In the genomic region with DNA sequence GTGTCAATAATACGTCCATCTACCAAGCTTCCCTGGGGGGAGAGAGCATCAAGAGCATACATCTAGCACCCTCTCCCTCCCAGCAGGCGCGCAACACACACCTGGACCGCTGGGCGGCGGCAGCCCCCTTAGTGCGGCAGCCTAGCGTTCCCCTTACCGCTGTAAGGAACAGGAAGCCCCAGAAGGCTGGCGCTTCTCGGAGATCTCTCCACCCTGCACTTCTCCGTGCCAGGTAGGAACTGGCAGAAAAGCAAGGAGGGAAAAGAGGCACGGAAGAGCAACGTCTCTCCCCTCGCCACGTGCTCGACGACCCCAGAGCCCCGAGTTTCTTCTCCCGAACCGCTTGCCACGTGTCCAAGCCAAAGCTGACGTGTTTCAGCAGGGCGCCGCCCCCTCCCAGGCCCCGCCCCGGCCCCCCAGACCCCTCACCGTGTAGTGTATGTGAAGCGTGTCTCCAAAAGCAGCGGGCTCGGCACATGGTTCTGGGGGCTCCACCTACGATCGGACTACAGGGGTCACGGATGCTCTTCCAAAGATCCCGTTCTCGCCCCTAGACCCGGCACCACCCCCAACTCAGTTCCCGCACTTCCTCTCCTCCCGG, we compare ENCODE assay signal across 8 cellular contexts. TPM values are rescaled to one million over a fixed set of nuclear protein-coding genes. Genes with fewer than 3 reads are reported as not detected.
DNase-seq lines count a peak whose midpoint lies in the region; ATAC-seq and TF ChIP-seq lines count a peak whose summit lies in the region.

No MANE protein-coding gene starts in this region.

- no peak overlapping the region for H3K4me3 ChIP-seq in endodermal cell (ENCODE audit: low read length)

- H3K4me1 ChIP-seq in endodermal cell (ENCODE audit: control insufficient read depth, insufficient read depth, low read length) = no peaks in the 10 kb centered on the region

- peaks cover 75% of the 10 kb centered on the region for H3K36me3 ChIP-seq in endodermal cell (ENCODE audit: control insufficient read depth, insufficient read depth, low read length)

- WGBS in endodermal cell (ENCODE audit: insufficient coverage in 1 of 2, insufficient read length in 1 of 2), 2 experiments = 70 to 79% methylated on average over 29 to 39 of the region's 39 CpGs

- peak; percentile 78 for TF ChIP-seq CTCF in endodermal cell (conservative IDR thresholded peaks at IDR 0.05)

- H3K4me1 Mint-ChIP-seq in endodermal cell = peaks cover 10% of the 10 kb centered on the region
- H3K4me1 Mint-ChIP-seq in naive thymus-derived CD8-positive, alpha-beta T cell = peaks cover 22 to 52% (median 52%) of the 10 kb centered on the region in 4 donors
- peaks cover 60% of the 10 kb centered on the region for H3K4me1 Mint-ChIP-seq in stimulated activated naive CD8-positive, alpha-beta T cell treated with anti-CD3 and anti-CD28 coated beads, Interleukin-15, Interleukin-2, amounts not matched to agents 100 ng/mL and 50 ng/mL, for 24 hours (ENCODE audit: low read depth)

- POLR2A ChIA-PET in naive thymus-derived CD8-positive, alpha-beta T cell (lab: Charles Lee) = interaction anchor here (0.8 to 4.0 kb wide), 16 partner anchors 9 to 206 kb away, joined by 3 to 34 read pairs (median 8); partner anchors contain the start of genes ARF3, DDN, DDX23 and RND1

- no peaks in the 10 kb centered on the region for H3K27me3 Mint-ChIP-seq in endodermal cell (ENCODE audit: insufficient read depth)
- H3K27me3 Mint-ChIP-seq in naive thymus-derived CD8-positive, alpha-beta T cell = no peaks in the 10 kb centered on the region
- no peaks in the 10 kb centered on the region for H3K27me3 Mint-ChIP-seq in stimulated activated naive CD8-positive, alpha-beta T cell treated with anti-CD3 and anti-CD28 coated beads, Interleukin-15, Interleukin-2, amounts not matched to agents 100 ng/mL and 50 ng/mL, for 24 hours

- no peaks in the 10 kb centered on the region for H3K27me3 ChIP-seq in endodermal cell (ENCODE audit: control insufficient read depth, insufficient read depth, low read length, poor library complexity, severe bottlenecking)

- ATAC-seq in GM21717 (IDR thresholded peaks at IDR 0.05; ENCODE audit: unreplicated experiment) = peak; percentile 72
- ATAC-seq in naive thymus-derived CD8-positive, alpha-beta T cell = peak; percentile 78 to 79

- no peaks in the 10 kb centered on the region for H3K9me3 Mint-ChIP-seq in endodermal cell
- H3K9me3 Mint-ChIP-seq in naive thymus-derived CD8-positive, alpha-beta T cell = no peaks in the 10 kb centered on the region
- no peaks in the 10 kb centered on the region for H3K9me3 Mint-ChIP-seq in stimulated activated naive CD8-positive, alpha-beta T cell treated with anti-CD3 and anti-CD28 coated beads, Interleukin-15, Interleukin-2, amounts not matched to agents 100 ng/mL and 50 ng/mL, for 24 hours

- peak overlapping the region; percentile 93 for H3K27ac Mint-ChIP-seq in endodermal cell
- H3K27ac Mint-ChIP-seq in naive thymus-derived CD8-positive, alpha-beta T cell = peak overlapping the region; percentile 94 to 99 (median 98)
- peak overlapping the region; percentile 97 for H3K27ac Mint-ChIP-seq in stimulated activated naive CD8-positive, alpha-beta T cell treated with anti-CD3 and anti-CD28 coated beads, Interleukin-15, Interleukin-2, amounts not matched to agents 100 ng/mL and 50 ng/mL, for 24 hours

- no peaks in the 10 kb centered on the region for H3K9me3 ChIP-seq in endodermal cell (ENCODE audit: control insufficient read depth, low read length)

- no peak overlapping the region for H3K27ac ChIP-seq in endodermal cell (ENCODE audit: low read depth, low read length)

- no peak overlapping the region for H3K9ac ChIP-seq in endodermal cell (ENCODE audit: extremely low read depth, low read length, poor library complexity, severe bottlenecking)

- H3K36me3 Mint-ChIP-seq in endodermal cell (ENCODE audit: low read depth) = peaks cover 37% of the 10 kb centered on the region
- peaks cover 7 to 31% (median 9%) of the 10 kb centered on the region in 3 donors for H3K36me3 Mint-ChIP-seq in naive thymus-derived CD8-positive, alpha-beta T cell
- peaks cover 46% of the 10 kb centered on the region for H3K36me3 Mint-ChIP-seq in stimulated activated naive CD8-positive, alpha-beta T cell treated with anti-CD3 and anti-CD28 coated beads, Interleukin-15, Interleukin-2, amounts not matched to agents 100 ng/mL and 50 ng/mL, for 24 hours (ENCODE audit: low read depth)

- H3K4me3 Mint-ChIP-seq in endodermal cell = peak overlapping the region; percentile 71
- peak overlapping the region; percentile 88 to 99 (median 96) for H3K4me3 Mint-ChIP-seq in naive thymus-derived CD8-positive, alpha-beta T cell
- peak overlapping the region; percentile 91 for H3K4me3 Mint-ChIP-seq in stimulated activated naive CD8-positive, alpha-beta T cell treated with anti-CD3 and anti-CD28 coated beads, Interleukin-15, Interleukin-2, amounts not matched to agents 100 ng/mL and 50 ng/mL, for 24 hours

- DNase-seq in ELR (ENCODE audit: low read depth) (peak; percentile 65), Kasumi-1 (lab: John Stamatoyannopoulos, UW) (peak; percentile 60 to 64), endodermal cell (peak; percentile 90), cerebellar cortex (ENCODE audit: low spot score) (no peak)
- peak; percentile 69 to 74 for DNase-seq in activated CD4-positive, alpha-beta T cell treated with anti-CD3 and anti-CD28 coated beads, Interleukin-2, amount 50 U/mL, for 48 hours
- peak; percentile 72 to 88 (median 80) for DNase-seq in naive thymus-derived CD8-positive, alpha-beta T cell

RNA-seq across cellular contexts. Expression of gene FKBP11, which starts 0.6 kb away (rescaled TPM):
- total RNA-seq in endodermal cell = 10 to 100 TPM; 30.1 to 30.7 TPM
- 17.4 TPM for polyA plus RNA-seq in endodermal cell (2013, experiment 1 of 2)
- polyA plus RNA-seq in endodermal cell (2013, experiment 2 of 2) = 17.0 TPM
- 10 to 100 TPM; 49.2 to 49.3 TPM for total RNA-seq in naive thymus-derived CD8-positive, alpha-beta T cell
- polyA plus RNA-seq in naive thymus-derived CD8-positive, alpha-beta T cell = 100 to 1,000 TPM; 127 to 151 (median 131) TPM

RNA-seq across cellular contexts. Expression of gene ARF3, which starts 32.6 kb away (rescaled TPM):
- 100 to 1,000 TPM; 237 to 288 TPM for total RNA-seq in endodermal cell
- 112 TPM for polyA plus RNA-seq in endodermal cell (2013, experiment 1 of 2)
- polyA plus RNA-seq in endodermal cell (2013, experiment 2 of 2) = 102 TPM
- total RNA-seq in naive thymus-derived CD8-positive, alpha-beta T cell = 10 to 100 TPM; 55.3 to 57.3 TPM
- polyA plus RNA-seq in naive thymus-derived CD8-positive, alpha-beta T cell = 10 to 100 TPM; 19.5 to 24.4 (median 21.8) TPM

RNA-seq across cellular contexts. Expression of gene WNT10B, which starts 46.8 kb away (rescaled TPM):
- total RNA-seq in endodermal cell = under 1 TPM; 0.20 to 0.29 TPM
- 10.8 TPM for polyA plus RNA-seq in endodermal cell (2013, experiment 1 of 2)
- polyA plus RNA-seq in endodermal cell (2013, experiment 2 of 2) = 7.3 TPM
- total RNA-seq in naive thymus-derived CD8-positive, alpha-beta T cell = 1 to 10 TPM; 3.0 to 3.3 TPM
- polyA plus RNA-seq in naive thymus-derived CD8-positive, alpha-beta T cell = under 1 TPM in 1 of 3 donors, not detected in 2; 0.29 TPM

RNA-seq across cellular contexts. Expression of gene WNT1, which starts 53.4 kb away (rescaled TPM):
- not detected for total RNA-seq in endodermal cell
- 31.2 TPM for polyA plus RNA-seq in endodermal cell (2013, experiment 1 of 2)
- polyA plus RNA-seq in endodermal cell (2013, experiment 2 of 2) = 22.4 TPM
- total RNA-seq in naive thymus-derived CD8-positive, alpha-beta T cell = under 1 TPM; 0.33 to 0.52 TPM
- 1 to 10 TPM in 1 of 3 donors, under 1 TPM in 2; 0.23 to 1.2 (median 0.49) TPM for polyA plus RNA-seq in naive thymus-derived CD8-positive, alpha-beta T cell

RNA-seq across cellular contexts. Expression of gene RND1, which starts 59.0 kb away (rescaled TPM):
- total RNA-seq in endodermal cell = 10 to 100 TPM; 10.7 to 18.9 TPM
- 21.7 TPM for polyA plus RNA-seq in endodermal cell (2013, experiment 1 of 2)
- polyA plus RNA-seq in endodermal cell (2013, experiment 2 of 2) = 19.7 TPM
- 1 to 10 TPM; 3.7 to 3.9 TPM for total RNA-seq in naive thymus-derived CD8-positive, alpha-beta T cell
- polyA plus RNA-seq in naive thymus-derived CD8-positive, alpha-beta T cell = 1 to 10 TPM in 2 of 3 donors, under 1 TPM in 1; 0.15 to 2.1 (median 1.3) TPM

Comparison
In these comparisons a context has a peak if more than half of its experiments do, and no peak if none do; other contexts are left out.
1. RNA of gene ARF3, which starts 32.6 kb away (total RNA-seq): 237 to 288 TPM in endodermal cell; 55.3 to 57.3 TPM in naive thymus-derived CD8-positive, alpha-beta T cell; every median in the first group is over 4 times any median in the second.
2. Peak in every context shown above with its lines, with median percentiles within 50 percentile points of each other: H3K27ac Mint-ChIP-seq and H3K4me3 Mint-ChIP-seq.